In genomic region chr4:75664604-75665003, GRCh38 we compare ENCODE assay signal across 1 cellular context. TPM values are rescaled to one million over a fixed set of nuclear protein-coding genes. Genes with fewer than 3 reads are reported as not detected.
"Had no signal": no experiment of that assay in that cellular context is flagged by ENCODE, and none has a peak within 500 bp of the region (broad histone marks: within the 10 kb centered on the region; RNA-seq: fewer than 3 reads in every experiment).

No MANE protein-coding gene starts in this region.

RNA-seq across cellular contexts. Expression of gene CDKL2, which starts 34.3 kb away (rescaled TPM):
- total RNA-seq: skeletal muscle tissue had no signal
